Comparison of ENCODE assay signal across 25 cellular contexts in the genomic region with DNA sequence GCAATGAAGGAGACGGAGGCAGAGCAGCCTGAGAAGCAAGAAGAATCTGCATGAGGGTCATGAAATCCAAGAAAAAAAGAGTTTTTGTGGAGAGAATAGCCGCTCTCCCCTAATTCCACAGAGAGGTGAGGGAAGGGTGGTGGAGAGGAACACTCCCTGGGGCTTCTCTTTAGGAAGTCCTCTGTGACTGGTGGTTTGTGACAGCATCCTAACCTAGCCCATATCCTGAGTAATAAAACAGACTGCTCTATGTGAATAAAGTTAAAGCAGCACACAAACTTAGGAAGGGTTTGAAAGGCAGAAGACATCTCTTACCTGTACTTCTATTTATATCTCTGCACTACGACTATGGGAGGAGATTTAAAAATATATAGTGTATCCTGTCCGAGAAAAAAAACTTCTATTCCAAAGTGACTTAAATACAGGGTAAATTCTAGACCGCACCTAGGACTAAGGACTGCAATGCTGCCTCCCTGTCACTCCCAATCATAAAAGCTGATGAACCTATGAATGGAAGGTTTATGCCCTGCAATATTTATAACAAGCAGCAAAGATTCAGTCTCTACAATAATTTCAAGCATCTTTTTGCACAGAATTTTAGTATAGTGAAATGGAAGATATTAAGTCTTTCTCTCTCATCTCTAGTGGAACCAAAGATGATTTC. TPM values are rescaled to one million over a fixed set of nuclear protein-coding genes. Genes with fewer than 3 reads are reported as not detected.
"Had no signal": no experiment of that assay in that cellular context is flagged by ENCODE, and none has a peak within 500 bp of the region (broad histone marks: within the 10 kb centered on the region; RNA-seq: fewer than 3 reads in every experiment).

No MANE protein-coding gene starts in this region.

- H3K4me1 ChIP-seq: breast epithelium, neural progenitor cell, sigmoid colon, transverse colon, uterus had no signal

- H3K9ac ChIP-seq: neural progenitor cell had no signal

- H3K4me2 ChIP-seq: neural progenitor cell, smooth muscle cell had no signal

- H3K4me3 ChIP-seq: breast epithelium, dorsolateral prefrontal cortex, neural progenitor cell, sigmoid colon, smooth muscle cell, transverse colon, uterus had no signal

- H3K27me3 Mint-ChIP-seq: activated B cell treated with CpG ODN at 0.5 μM for 24 hours; central memory CD8-positive, alpha-beta T cell; effector memory CD8-positive, alpha-beta T cell; memory B cell; stimulated activated naive B cell treated with anti-CD40 and anti-IgM and Interleukin-4, amounts not matched to agents 10 μg/mL and 1 μg/mL and 100 μg/mL, for 72 hours had no signal

- H3K36me3 Mint-ChIP-seq: activated CD4-positive, alpha-beta memory T cell treated with anti-CD3 and anti-CD28 coated beads for 36 hours; activated naive CD8-positive, alpha-beta T cell; memory B cell; neural progenitor cell; stimulated activated naive B cell treated with anti-CD40 and anti-IgM and Interleukin-4, amounts not matched to agents 10 μg/mL and 1 μg/mL and 100 μg/mL, for 72 hours had no signal

- ATAC-seq: activated CD4-positive, alpha-beta T cell treated with anti-CD3 and anti-CD28 coated beads for 36 hours; activated T-helper 17 cell treated with anti-CD3 and anti-CD28 coated beads, Interleukin-2, amount 50 U/mL, for 72 hours; effector memory CD8-positive, alpha-beta T cell; esophagus mucosa; left cardiac atrium; stimulated activated naive B cell treated with anti-CD40 and anti-IgM and Interleukin-4, amounts not matched to agents 10 μg/mL and 1 μg/mL and 100 μg/mL, for 72 hours had no signal

- H3K4me3 Mint-ChIP-seq: activated B cell treated with CpG ODN at 0.5 μM for 24 hours; activated CD4-positive, alpha-beta memory T cell treated with anti-CD3 and anti-CD28 coated beads for 36 hours; activated CD4-positive, alpha-beta T cell treated with anti-CD3 and anti-CD28 coated beads for 36 hours; activated naive CD8-positive, alpha-beta T cell; activated T-helper 17 cell treated with anti-CD3 and anti-CD28 coated beads, Interleukin-2, amount 50 U/mL, for 72 hours; central memory CD8-positive, alpha-beta T cell; effector memory CD8-positive, alpha-beta T cell; memory B cell; neural progenitor cell; stimulated activated naive B cell treated with anti-CD40 and anti-IgM and Interleukin-4, amounts not matched to agents 10 μg/mL and 1 μg/mL and 100 μg/mL, for 72 hours had no signal

- DNase-seq: activated B cell treated with CpG ODN at 0.5 μM for 24 hours; activated CD4-positive, alpha-beta memory T cell treated with anti-CD3 and anti-CD28 coated beads for 36 hours; activated CD4-positive, alpha-beta T cell treated with anti-CD3 and anti-CD28 coated beads for 36 hours; activated naive CD4-positive, alpha-beta T cell; activated T-cell treated with anti-CD3 and anti-CD28 coated beads, Interleukin-2, amount 50 U/mL, for 1 hour; amniotic stem cell; dorsolateral prefrontal cortex; effector memory CD8-positive, alpha-beta T cell; hippocampal formation; left cardiac atrium; sigmoid colon; stimulated activated CD4-positive, alpha-beta T cell treated with anti-CD3 and anti-CD28 coated beads, Interleukin-15, amount 100 ng/mL, for 24 hours; stimulated activated naive B cell treated with anti-CD40 and anti-IgM and Interleukin-4, amounts not matched to agents 10 μg/mL and 1 μg/mL and 100 μg/mL, for 72 hours; T1000; transverse colon; uterus had no signal

- H3K27ac Mint-ChIP-seq: activated B cell treated with CpG ODN at 0.5 μM for 24 hours; activated CD4-positive, alpha-beta memory T cell treated with anti-CD3 and anti-CD28 coated beads for 36 hours; activated CD4-positive, alpha-beta T cell treated with anti-CD3 and anti-CD28 coated beads for 36 hours; activated naive CD8-positive, alpha-beta T cell; activated T-helper 17 cell treated with anti-CD3 and anti-CD28 coated beads, Interleukin-2, amount 50 U/mL, for 72 hours; effector memory CD8-positive, alpha-beta T cell; memory B cell; neural progenitor cell; stimulated activated naive B cell treated with anti-CD40 and anti-IgM and Interleukin-4, amounts not matched to agents 10 μg/mL and 1 μg/mL and 100 μg/mL, for 72 hours had no signal

- H2AFZ ChIP-seq: neural progenitor cell had no signal

- H3K9me3 Mint-ChIP-seq: activated CD4-positive, alpha-beta memory T cell treated with anti-CD3 and anti-CD28 coated beads for 36 hours; activated T-helper 17 cell treated with anti-CD3 and anti-CD28 coated beads, Interleukin-2, amount 50 U/mL, for 72 hours; central memory CD8-positive, alpha-beta T cell; effector memory CD8-positive, alpha-beta T cell; memory B cell; neural progenitor cell had no signal

- H3K4me1 Mint-ChIP-seq: activated B cell treated with CpG ODN at 0.5 μM for 24 hours; activated CD4-positive, alpha-beta T cell treated with anti-CD3 and anti-CD28 coated beads for 36 hours; activated T-helper 17 cell treated with anti-CD3 and anti-CD28 coated beads, Interleukin-2, amount 50 U/mL, for 72 hours; central memory CD8-positive, alpha-beta T cell; memory B cell; neural progenitor cell; stimulated activated naive B cell treated with anti-CD40 and anti-IgM and Interleukin-4, amounts not matched to agents 10 μg/mL and 1 μg/mL and 100 μg/mL, for 72 hours had no signal

- H3K9me3 ChIP-seq: breast epithelium, sigmoid colon, transverse colon, uterus had no signal

- H3K27ac ChIP-seq: breast epithelium, dorsolateral prefrontal cortex, neural progenitor cell, sigmoid colon, transverse colon had no signal

- H3K27me3 ChIP-seq: breast epithelium, dorsolateral prefrontal cortex, neural progenitor cell, sigmoid colon, transverse colon, uterus had no signal

- H3K36me3 ChIP-seq: breast epithelium, neural progenitor cell, sigmoid colon, transverse colon, uterus had no signal

RNA-seq across cellular contexts. Expression of a gene that starts 22.7 kb away (rescaled TPM):
- total RNA-seq: endothelial cell of umbilical vein had no signal
